ENCODE assay signal across 1 cellular context in the genomic region with DNA sequence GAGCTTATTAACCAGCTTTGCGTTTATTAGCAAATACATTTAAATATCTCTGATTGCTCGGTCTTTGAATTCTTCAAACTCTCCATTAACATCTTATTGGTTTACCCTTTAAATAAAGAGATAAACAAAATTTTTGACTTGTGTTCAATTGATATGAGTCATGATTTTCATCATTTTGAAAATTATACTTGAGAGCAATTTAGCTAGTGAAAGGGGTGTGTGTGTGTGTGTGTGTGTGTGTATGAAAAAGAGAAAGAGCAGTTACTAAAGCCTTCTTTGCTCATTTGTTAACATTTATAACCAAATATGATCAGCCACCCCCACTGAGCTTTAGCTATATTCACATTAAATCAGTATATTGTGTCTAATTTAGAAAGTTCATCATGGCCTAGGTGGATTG.
TF ChIP-seq lines count a peak whose summit lies in the region.

No MANE protein-coding gene starts in this region.

TF ChIP-seq in GM23338, 12 proteins besides CTCF, POLR2A, EP300 and RAD21 (continued from another document):
- no peak for TF ChIP-seq REST (IDR thresholded peaks at IDR 0.05; ENCODE audit: unreplicated experiment)
- no peak for TF ChIP-seq EZH2 (IDR thresholded peaks at IDR 0.05; ENCODE audit: low read depth, unreplicated experiment)
